Comparison of ENCODE assay signal across 16 cellular contexts in the genomic region with DNA sequence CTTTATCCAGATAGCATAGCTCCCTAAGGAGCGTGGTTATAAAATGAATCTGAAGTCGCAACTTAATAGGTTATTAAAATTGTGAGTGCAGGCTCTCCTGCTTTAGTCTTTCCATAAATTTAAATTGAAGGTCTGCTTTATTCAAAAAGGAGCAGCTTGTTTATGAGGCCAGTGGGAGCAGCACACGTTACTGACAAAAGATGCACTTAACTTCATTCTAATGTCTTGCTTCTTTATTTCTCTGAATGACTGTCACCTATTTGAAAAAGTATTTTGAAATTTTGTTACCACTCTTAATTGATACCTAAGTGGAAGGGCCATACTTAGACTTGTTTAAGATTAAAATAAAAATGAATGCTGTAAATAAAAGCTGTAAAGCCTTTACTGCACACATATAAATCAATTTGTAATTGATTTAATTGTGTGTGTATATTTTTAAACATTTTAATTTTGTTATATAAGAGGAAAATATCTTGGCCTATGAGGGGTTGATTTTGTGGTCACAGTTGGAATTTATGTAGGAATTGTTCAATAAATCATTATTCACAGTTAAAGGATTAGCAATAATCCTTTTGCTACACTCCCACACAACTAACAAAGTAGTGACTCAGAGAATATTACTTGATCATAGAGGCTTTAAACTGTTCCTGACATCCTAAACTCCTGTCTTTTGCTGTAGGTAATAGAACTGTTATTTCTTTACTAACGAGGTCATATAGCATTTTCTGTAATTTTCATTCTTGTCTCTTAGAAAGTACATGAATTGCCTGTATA.
A peak's percentile ranks its signal among the peaks of the same experiment; 100 is the strongest.
DNase-seq lines count a peak whose midpoint lies in the region; ATAC-seq, FAIRE-seq and TF ChIP-seq lines count a peak whose summit lies in the region.
"Had no signal": no experiment of that assay in that cellular context is flagged by ENCODE, and none has a peak within 500 bp of the region (broad histone marks: within the 10 kb centered on the region; RNA-seq: fewer than 3 reads in every experiment).

No MANE protein-coding gene starts in this region.

- 85% methylated on average over 4 of the region's 4 CpGs for WGBS in K562 (ENCODE audit: insufficient coverage, low coverage, missing lambda C conversion rate)

- in situ Hi-C loops in K562 (cut with MboI): no loop called here

- no peak for TF ChIP-seq EP300 in K562 (IDR thresholded peaks at IDR 0.05; ENCODE audit: low read length)

- H3K36me3 ChIP-seq in K562 (ENCODE audit: control insufficient read depth, insufficient read depth, low read length): peaks cover 36% of the 10 kb centered on the region; the same call in 2 of the 3 replicates
- H3K36me3 ChIP-seq: prostate gland had no signal

- H3K4me2 ChIP-seq in K562 (ENCODE audit: insufficient read depth, low read length): no peak overlapping the region
- H3K4me2 ChIP-seq: KMS-11 had no signal

- no peaks in the 10 kb centered on the region for H3K9me3 ChIP-seq in K562 (replicated peaks; ENCODE audit: control insufficient read depth, insufficient read depth, low read depth, low read length)
- H3K9me3 ChIP-seq: prostate gland had no signal

- H3K4me1 Mint-ChIP-seq in T-helper 2 cell treated with Interferon-gamma antibody and Interleukin-4, amounts not matched to agents 5 μg/mL and 100 μg/mL, for 36 hours (ENCODE audit: low read depth): peaks cover 18% of the 10 kb centered on the region

- H3K9me3 Mint-ChIP-seq in T-helper 2 cell treated with Interferon-gamma antibody and Interleukin-4, amounts not matched to agents 5 μg/mL and 100 μg/mL, for 36 hours: no peaks in the 10 kb centered on the region
- H3K9me3 Mint-ChIP-seq: activated naive CD4-positive, alpha-beta T cell treated with anti-CD3 and anti-CD28 coated beads, Interleukin-2, amount 50 U/mL, for 72 hours had no signal

- DNase-seq in GM18507 (ENCODE audit: extremely low spot score, insufficient read length, low read depth) (no peak), NCI-H226 (peak; percentile 13), K562 (ENCODE audit: extremely low read depth in 1 of 4, low spot score in 3 of 4) (no peak), putamen (ENCODE audit: low spot score) (peak; percentile 5), SIG-M5 (lab: John Stamatoyannopoulos, UW) (no peak), cerebellum (ENCODE audit: low spot score) (no peak)
- no peak for DNase-seq in T-helper 2 cell treated with Interferon-gamma antibody and Interleukin-4, amounts not matched to agents 5 μg/mL and 100 μg/mL, for 36 hours (ENCODE audit: low spot score)
- DNase-seq: activated CD4-positive, CD25-positive, alpha-beta regulatory T cell; central memory CD4-positive, alpha-beta T cell; NCI-H187 treated with DMSO at 0.1 percent for 48 hours; stimulated activated naive CD4-positive, alpha-beta T cell had no signal

- H3K4me3 ChIP-seq in K562: no peak overlapping the region
- H3K4me3 ChIP-seq: prostate gland had no signal

- no peak overlapping the region for H2AFZ ChIP-seq in K562 (ENCODE audit: low read depth, low read length)

- H3K79me2 ChIP-seq in K562 (ENCODE audit: control insufficient read depth, insufficient read depth, low read length): peaks cover 83% of the 10 kb centered on the region

- POLR2A ChIA-PET in K562 (lab: Yijun Ruan, JAX): interaction anchor here (0.9 to 1.6 kb wide), 3 partner anchors 9 to 34 kb away, joined by 3 to 8 read pairs (median 3); no protein-coding TSS in a partner anchor

- no peaks in the 10 kb centered on the region for H3K27me3 ChIP-seq in K562 (ENCODE audit: control insufficient read depth in 2 of 2, insufficient read depth in 2 of 2, low read length in 2 of 2)

- H3K4me1 ChIP-seq in K562 (replicated peaks in 1 of 2; ENCODE audit: control insufficient read depth in 2 of 2, insufficient read depth in 2 of 2, low read length in 2 of 2): no peaks in the 10 kb centered on the region
- H3K4me1 ChIP-seq: prostate gland had no signal

- intact Hi-C loops in K562 (cut with micrococcal nuclease): no loop called here

- FAIRE-seq in GM18507 (lab: Jason Lieb, UNC) (peak; percentile 9), K562 (lab: Jason Lieb, UNC) (no peak)

- TF ChIP-seq CTCF in K562 (IDR thresholded peaks at IDR 0.05 in 2 of 3, conservative IDR thresholded peaks at IDR 0.05 in 1 of 3; ENCODE audit: insufficient read depth in 2 of 3, low read depth in 1 of 3, low read length in 3 of 3): no peak

- no peaks in the 10 kb centered on the region for H4K20me1 ChIP-seq in K562 (replicated peaks; ENCODE audit: control insufficient read depth, insufficient read depth, low read length)

- H3K27ac Mint-ChIP-seq in T-helper 2 cell treated with Interferon-gamma antibody and Interleukin-4, amounts not matched to agents 5 μg/mL and 100 μg/mL, for 36 hours: no peak overlapping the region
- H3K27ac Mint-ChIP-seq: activated naive CD4-positive, alpha-beta T cell treated with anti-CD3 and anti-CD28 coated beads, Interleukin-2, amount 50 U/mL, for 72 hours had no signal

- TF ChIP-seq RAD21 in K562 (CRISPR knock-in tag; conservative IDR thresholded peaks at IDR 0.05 in 1 of 2, IDR thresholded peaks at IDR 0.05 in 1 of 2): no peak

- peaks cover 2% of the 10 kb centered on the region for H3K36me3 Mint-ChIP-seq in T-helper 2 cell treated with Interferon-gamma antibody and Interleukin-4, amounts not matched to agents 5 μg/mL and 100 μg/mL, for 36 hours (ENCODE audit: low read depth)
- H3K36me3 Mint-ChIP-seq: activated naive CD4-positive, alpha-beta T cell treated with anti-CD3 and anti-CD28 coated beads, Interleukin-2, amount 50 U/mL, for 72 hours had no signal

- no TSS peak for BruUV-seq in K562 (replicated peaks; lab: Mats Ljungman, UMichigan)

- H3K9ac ChIP-seq in K562 (ENCODE audit: insufficient read depth in 1 of 2, low read depth in 2 of 2, low read length in 2 of 2): no peak overlapping the region
- H3K9ac ChIP-seq: KMS-11 had no signal

- ATAC-seq in K562 (no peak), GM19035 (IDR thresholded peaks at IDR 0.05; ENCODE audit: unreplicated experiment) (no peak)
- ATAC-seq: activated naive CD4-positive, alpha-beta T cell treated with anti-CD3 and anti-CD28 coated beads, Interleukin-2, amount 50 U/mL, for 72 hours had no signal

- no peak overlapping the region for H3K4me3 Mint-ChIP-seq in T-helper 2 cell treated with Interferon-gamma antibody and Interleukin-4, amounts not matched to agents 5 μg/mL and 100 μg/mL, for 36 hours

- TF ChIP-seq POLR2A in K562 (conservative IDR thresholded peaks at IDR 0.05): no peak

- H3K27ac ChIP-seq in K562 (ENCODE audit: extremely low read depth, low read depth, low read length): no peak overlapping the region
- H3K27ac ChIP-seq: C4-2B, KMS-11, prostate gland had no signal

- no peaks in the 10 kb centered on the region for H3K27me3 Mint-ChIP-seq in T-helper 2 cell treated with Interferon-gamma antibody and Interleukin-4, amounts not matched to agents 5 μg/mL and 100 μg/mL, for 36 hours (ENCODE audit: low read depth)

- no peaks in the 10 kb centered on the region for H3K9me1 ChIP-seq in K562 (ENCODE audit: control insufficient read depth, insufficient read depth, low read length)

- CTCF ChIA-PET in K562 (lab: Yijun Ruan, JAX; ENCODE audit: low intra/inter-chr PET ratio): no interaction called here

TF ChIP-seq in K562, 482 proteins besides CTCF, POLR2A, EP300 and RAD21:
- TF ChIP-seq FOXA1 (IDR thresholded peaks at IDR 0.05; ENCODE audit: borderline replicate concordance) (0 out of 2 replicates have a peak, but pooled peaks have one; percentile 35), SIX5 (IDR thresholded peaks at IDR 0.05; ENCODE audit: borderline replicate concordance in 1 of 2, insufficient read depth in 1 of 2, low read depth in 1 of 2, low read length in 2 of 2) (no peak), SREBF2 (CRISPR knock-in tag; IDR thresholded peaks at IDR 0.05) (no peak)

Comparison
In these comparisons a context has a peak if more than half of its experiments do, and no peak if none do; other contexts are left out.
1. DNase-seq: peak in NCI-H226 (single experiment) and putamen (single experiment); none in GM18507 (single experiment), K562 (0 of 4), T-helper 2 cell treated with Interferon-gamma antibody and Interleukin-4, amounts not matched to agents 5 μg/mL and 100 μg/mL, for 36 hours (single experiment), SIG-M5 (single experiment) and cerebellum (single experiment).